8 cellular contexts compared by ENCODE assay signal in genomic region chr14:77212933-77213656, GRCh38. TPM values are rescaled to one million over a fixed set of nuclear protein-coding genes. Genes with fewer than 3 reads are reported as not detected.
DNase-seq lines count a peak whose midpoint lies in the region; ATAC-seq and TF ChIP-seq lines count a peak whose summit lies in the region.

No MANE protein-coding gene starts in this region.

- H2AFZ ChIP-seq in OCI-LY3 (ENCODE audit: low read depth, low read length), result no peak overlapping the region
- no peak overlapping the region for H2AFZ ChIP-seq in mammary epithelial cell (ENCODE audit: low read depth, low read length)

- H3K36me3 ChIP-seq in BJ (ENCODE audit: control insufficient read depth, insufficient read depth, low read length), result no peaks in the 10 kb centered on the region
- H3K36me3 ChIP-seq in OCI-LY3 (replicated peaks; ENCODE audit: low read depth, low read length), result no peaks in the 10 kb centered on the region
- no peaks in the 10 kb centered on the region for H3K36me3 ChIP-seq in mammary epithelial cell (ENCODE audit: insufficient read depth, low read length)
- no peaks in the 10 kb centered on the region for H3K36me3 ChIP-seq in mucosa of descending colon (ENCODE audit: low read depth)

- H3K27ac ChIP-seq in OCI-LY3 (ENCODE audit: low read length) (no peak overlapping the region), mammary epithelial cell (ENCODE audit: insufficient read depth, low read depth, low read length) (no peak overlapping the region)

- peaks cover 2% of the 10 kb centered on the region for H3K27me3 ChIP-seq in BJ (ENCODE audit: control insufficient read depth, insufficient read depth, low read length)
- H3K27me3 ChIP-seq in OCI-LY3 (ENCODE audit: low read depth, low read length), result peaks cover 12% of the 10 kb centered on the region; the same call in 1 of the 2 replicates
- peaks cover 3% of the 10 kb centered on the region for H3K27me3 ChIP-seq in mammary epithelial cell (ENCODE audit: insufficient read depth, low read length)

- ATAC-seq in GM18868 (IDR thresholded peaks at IDR 0.05; ENCODE audit: unreplicated experiment), result peak; percentile 79
- ATAC-seq in mucosa of descending colon, result peak; percentile 86
- no peak for ATAC-seq in HG02885 (IDR thresholded peaks at IDR 0.05; ENCODE audit: poor library complexity, unreplicated experiment)

- WGBS in mammary epithelial cell (ENCODE audit: low coverage, missing lambda C conversion rate), result 15% methylated on average over 14 of the region's 17 CpGs

- TF ChIP-seq CTCF in BJ (IDR thresholded peaks at IDR 0.05; ENCODE audit: insufficient read depth, low read depth, low read length) (peak; percentile 64), OCI-LY3 (IDR thresholded peaks at IDR 0.05; ENCODE audit: low read depth, low read length) (peak; percentile 86), mammary epithelial cell (conservative IDR thresholded peaks at IDR 0.05 in 1 of 2, IDR thresholded peaks at IDR 0.05 in 1 of 2; ENCODE audit: extremely low read depth in 1 of 2, insufficient read depth in 1 of 2, low read depth in 1 of 2, low read length in 2 of 2) (peak; percentile 81 to 97), mucosa of descending colon (IDR thresholded peaks at IDR 0.05) (peak; percentile 53)

- dilution Hi-C loops in mammary epithelial cell (cut with HindIII; ENCODE audit: low sequenced_read_pairs), result loop anchor here (5.0 kb wide), 1 partner anchor 86 kb away; no protein-coding TSS in a partner anchor

- peaks cover 8% of the 10 kb centered on the region for H4K20me1 ChIP-seq in OCI-LY3 (ENCODE audit: insufficient read depth, low read length)
- no peaks in the 10 kb centered on the region for H4K20me1 ChIP-seq in mammary epithelial cell (ENCODE audit: insufficient read depth, low read length)

- no peaks in the 10 kb centered on the region for H3K9me3 ChIP-seq in OCI-LY3 (ENCODE audit: insufficient read depth, low read length)
- no peaks in the 10 kb centered on the region for H3K9me3 ChIP-seq in mammary epithelial cell (replicated peaks; ENCODE audit: insufficient read depth, low read length)
- no peaks in the 10 kb centered on the region for H3K9me3 ChIP-seq in mucosa of descending colon

- H3K79me2 ChIP-seq in OCI-LY3 (ENCODE audit: low read length), result no peaks in the 10 kb centered on the region
- H3K79me2 ChIP-seq in mammary epithelial cell (ENCODE audit: insufficient read depth, low read length), result no peaks in the 10 kb centered on the region

- CTCF ChIA-PET in BJ (lab: Yijun Ruan, JAX), result interaction anchor here (0.8 to 2.8 kb wide), 9 partner anchors 9 to 346 kb away, joined by 3 to 12 read pairs (median 5); no protein-coding TSS in a partner anchor
- CTCF ChIA-PET in mammary epithelial cell (lab: Charles Lee; ENCODE audit: low non-redundant PET), result interaction anchor here (0.6 to 1.2 kb wide), 3 partner anchors 61 to 91 kb away, joined by 3 to 12 read pairs (median 6); no protein-coding TSS in a partner anchor

- H3K9ac ChIP-seq in OCI-LY3 (ENCODE audit: low read length), result no peak overlapping the region
- no peak overlapping the region for H3K9ac ChIP-seq in mammary epithelial cell (ENCODE audit: insufficient read depth, low read length)

- peak overlapping the region; percentile 34 for H3K4me2 ChIP-seq in OCI-LY3 (ENCODE audit: low read length)
- H3K4me2 ChIP-seq in mammary epithelial cell (ENCODE audit: insufficient read depth, low read depth, low read length), result no peak overlapping the region

- H3K4me3 ChIP-seq in BJ (ENCODE audit: low read depth, low read length) (no peak overlapping the region), OCI-LY3 (ENCODE audit: low read length) (no peak overlapping the region), mammary epithelial cell (replicated peaks in 1 of 3; ENCODE audit: insufficient read depth in 1 of 3, low read depth in 2 of 3, low read length in 3 of 3) (no peak overlapping the region), mucosa of descending colon (no peak overlapping the region)

- DNase-seq in BJ (ENCODE audit: low read depth), result no peak
- peak; percentile 72 for DNase-seq in HuH-7 (ENCODE audit: low spot score)
- DNase-seq in mammary epithelial cell, result peak; percentile 60
- peak in 2 of 3 donors; percentile 65 to 77 for DNase-seq in mucosa of descending colon
- no peak for DNase-seq in OCI-M2 (lab: John Stamatoyannopoulos, UW; ENCODE audit: unreplicated experiment)

- intact Hi-C loops in mammary epithelial cell (cut with micrococcal nuclease), result loop anchor here (1.0 to 5.0 kb wide), 5 partner anchors 32 to 336 kb away; partner anchors contain the start of gene TMEM63C
- intact Hi-C loops in mucosa of descending colon (cut with DNase I, micrococcal nuclease), result loop anchor here in 1 of 2 donors (10.0 kb wide), 1 partner anchor 58 kb away; no protein-coding TSS in a partner anchor

- no TSS peak for BruUV-seq in mammary epithelial cell (replicated peaks; lab: Mats Ljungman, UMichigan)

- in situ Hi-C loops in mammary epithelial cell (cut with MboI; ENCODE audit: low sequenced_read_pairs in 2 of 2), result no loop called here

- POLR2A ChIA-PET in BJ (lab: Charles Lee), result no interaction called here

- H3K4me1 ChIP-seq in OCI-LY3 (ENCODE audit: low read length), result peaks cover 6% of the 10 kb centered on the region
- H3K4me1 ChIP-seq in mammary epithelial cell (ENCODE audit: insufficient read depth, low read length), result no peaks in the 10 kb centered on the region
- no peaks in the 10 kb centered on the region for H3K4me1 ChIP-seq in mucosa of descending colon (ENCODE audit: low read depth)

RNA-seq across cellular contexts. Expression of gene TMEM63C, which starts 31.5 kb away (rescaled TPM):
- not detected in 2 replicates for polyA plus RNA-seq in BJ (2011; rRNA removed)
- not detected in 2 replicates for polyA minus RNA-seq in BJ (2011; rRNA and poly(A)+ RNA removed)
- total RNA-seq in mammary epithelial cell, result 1 to 10 TPM; 6.3 to 8.3 TPM
- 2.7 TPM for polyA plus RNA-seq in mammary epithelial cell
- 6.6 TPM for polyA minus RNA-seq in mammary epithelial cell
- 10 to 100 TPM; 21.2 to 40.8 (median 34.9) TPM for total RNA-seq in mucosa of descending colon

RNA-seq across cellular contexts. Expression of gene NGB, which starts 57.9 kb away (rescaled TPM):
- polyA plus RNA-seq in BJ (2011; rRNA removed) (0.05 TPM in 1 of 2 replicates, not detected in the other), mammary epithelial cell (0.16 TPM)
- not detected in 2 replicates for polyA minus RNA-seq in BJ (2011; rRNA and poly(A)+ RNA removed)
- total RNA-seq in mammary epithelial cell (under 1 TPM in 1 of 2 donors, not detected in 1; 0.33 TPM), mucosa of descending colon (1 to 10 TPM in 1 of 3 donors, under 1 TPM in 1, not detected in 1; 0.14 to 5.3 TPM)
- polyA minus RNA-seq in mammary epithelial cell, result not detected

Comparison
In these comparisons a context has a peak if more than half of its experiments do, and no peak if none do; other contexts are left out.
1. DNase-seq: peak in HuH-7 (single experiment), mammary epithelial cell (single experiment) and mucosa of descending colon (2 of 3); none in BJ (single experiment) and OCI-M2 (single experiment).
2. Peak in every context shown above with its lines, with median percentiles within 50 percentile points of each other: CTCF ChIP-seq.